Comparison of ENCODE assay signal across 12 cellular contexts in genomic region chr12:89453121-89453520, GRCh38.
DNase-seq lines count a peak whose midpoint lies in the region; ATAC-seq and TF ChIP-seq lines count a peak whose summit lies in the region.
"Had no signal": no experiment of that assay in that cellular context is flagged by ENCODE, and none has a peak within 500 bp of the region (broad histone marks: within the 10 kb centered on the region; RNA-seq: fewer than 3 reads in every experiment).

No MANE protein-coding gene starts in this region.

- H3K9ac ChIP-seq in skeletal muscle tissue (ENCODE audit: low read depth in 1 of 3, low read length in 3 of 3) = peak overlapping the region in 2 of 3 donors; percentile 22 to 43

- H3K4me3 ChIP-seq in breast epithelium = no peak overlapping the region
- no peak overlapping the region for H3K4me3 ChIP-seq in left lung
- no peak overlapping the region for H3K4me3 ChIP-seq in skeletal muscle tissue (ENCODE audit: low read length in 3 of 3)
- no peak overlapping the region for H3K4me3 ChIP-seq in MG63

- H3K27ac ChIP-seq in breast epithelium (peak overlapping the region; percentile 60 to 78), left lung (peak overlapping the region; percentile 71 to 79), skeletal muscle tissue (ENCODE audit: low read depth, low read length) (peak overlapping the region; percentile 55)

- peak; percentile 47 for ATAC-seq in left lung
- ATAC-seq in GM18858 (IDR thresholded peaks at IDR 0.05; ENCODE audit: unreplicated experiment) = no peak
- no peak for ATAC-seq in HG02571 (IDR thresholded peaks at IDR 0.05; ENCODE audit: unreplicated experiment)
- ATAC-seq: activated CD4-positive, alpha-beta T cell treated with anti-CD3 and anti-CD28 coated beads for 36 hours had no signal

- TF ChIP-seq POLR2A in breast epithelium (IDR thresholded peaks at IDR 0.05) = no peak

- no peak for TF ChIP-seq CTCF in breast epithelium (IDR thresholded peaks at IDR 0.05)
- no peak for TF ChIP-seq CTCF in left lung (IDR thresholded peaks at IDR 0.05)

- no peaks in the 10 kb centered on the region for H3K4me1 ChIP-seq in breast epithelium
- peaks cover 35 to 36% of the 10 kb centered on the region in 2 donors for H3K4me1 ChIP-seq in left lung
- peaks cover 11 to 20% (median 19%) of the 10 kb centered on the region in 3 donors for H3K4me1 ChIP-seq in skeletal muscle tissue (ENCODE audit: control insufficient read depth in 3 of 3, insufficient read depth in 3 of 3, low read length in 3 of 3)

- no peaks in the 10 kb centered on the region for H3K27me3 ChIP-seq in breast epithelium
- H3K27me3 ChIP-seq in left lung = no peaks in the 10 kb centered on the region
- H3K27me3 ChIP-seq in skeletal muscle tissue (ENCODE audit: control insufficient read depth in 3 of 3, insufficient read depth in 3 of 3, low read length in 3 of 3) = no peaks in the 10 kb centered on the region
- no peaks in the 10 kb centered on the region for H3K27me3 ChIP-seq in MG63

- DNase-seq in EH (ENCODE audit: low read depth) (peak; percentile 54), breast epithelium (ENCODE audit: low spot score in 2 of 2) (no peak), left lung (no peak), MG63 (no peak), middle frontal gyrus (ENCODE audit: extremely low spot score, low spot score) (no peak)
- DNase-seq: activated CD4-positive, alpha-beta T cell treated with anti-CD3 and anti-CD28 coated beads for 36 hours; DMS79; midbrain; NCI-H82 had no signal

- no peaks in the 10 kb centered on the region for H3K36me3 ChIP-seq in breast epithelium
- no peaks in the 10 kb centered on the region for H3K36me3 ChIP-seq in left lung
- H3K36me3 ChIP-seq in skeletal muscle tissue (ENCODE audit: control insufficient read depth in 3 of 3, insufficient read depth in 3 of 3, low read length in 3 of 3) = no peaks in the 10 kb centered on the region
- H3K36me3 ChIP-seq in MG63 = no peaks in the 10 kb centered on the region

- intact Hi-C loops in breast epithelium (cut with DNase I; ENCODE audit: low total_unique reads) (loop anchor here (10.0 kb wide), 2 partner anchors 98 to 398 kb away; partner anchors contain the start of gene DUSP6), left lung (cut with DNase I) (no loop called here)

- H3K9me3 ChIP-seq in breast epithelium = no peaks in the 10 kb centered on the region
- no peaks in the 10 kb centered on the region for H3K9me3 ChIP-seq in left lung
- no peaks in the 10 kb centered on the region for H3K9me3 ChIP-seq in skeletal muscle tissue (ENCODE audit: control insufficient read depth in 3 of 3, low read length in 3 of 3)
- H3K9me3 ChIP-seq in MG63 = no peaks in the 10 kb centered on the region
